In genomic region chr11:131537196-131537595, GRCh38 we compare ENCODE assay signal across 13 cellular contexts.
DNase-seq lines count a peak whose midpoint lies in the region; ATAC-seq and TF ChIP-seq lines count a peak whose summit lies in the region.
"Had no signal": no experiment of that assay in that cellular context is flagged by ENCODE, and none has a peak within 500 bp of the region (broad histone marks: within the 10 kb centered on the region; RNA-seq: fewer than 3 reads in every experiment).

No MANE protein-coding gene starts in this region.

- intact Hi-C loops in Panc1 (cut with micrococcal nuclease; ENCODE audit: unreplicated experiment): no loop called here

- POLR2A ChIA-PET in Panc1 (lab: Charles Lee): no interaction called here

- peaks cover 45% of the 10 kb centered on the region for H3K4me1 Mint-ChIP-seq in nephron progenitor cell

- peaks cover 20% of the 10 kb centered on the region for H3K9me3 Mint-ChIP-seq in nephron progenitor cell

- H3K4me3 ChIP-seq in Panc1 (ENCODE audit: low read depth in 2 of 2, low read length in 2 of 2): no peak overlapping the region
- H3K4me3 ChIP-seq: BLaER1 treated with 17β-estradiol and CSF1 and Interleukin-3, amounts not matched to agents 10 nM and 100 nM; GM23338; Peyer's patch had no signal

- H3K4me1 ChIP-seq in Panc1 (ENCODE audit: control insufficient read depth, insufficient read depth, low read length): no peaks in the 10 kb centered on the region
- H3K4me1 ChIP-seq: BLaER1 treated with 17β-estradiol and CSF1 and Interleukin-3, amounts not matched to agents 10 nM and 100 nM; Peyer's patch had no signal

- TF ChIP-seq CTCF in Panc1 (IDR thresholded peaks at IDR 0.05): peak; percentile 16; the same call in 1 of the 2 replicates
- no peak for TF ChIP-seq CTCF in nephron progenitor cell (IDR thresholded peaks at IDR 0.05)

- H3K36me3 ChIP-seq in Panc1 (ENCODE audit: control insufficient read depth, insufficient read depth, low read length): no peaks in the 10 kb centered on the region
- H3K36me3 ChIP-seq: BLaER1 treated with 17β-estradiol and CSF1 and Interleukin-3, amounts not matched to agents 10 nM and 100 nM; Peyer's patch had no signal

- CTCF ChIA-PET in Panc1 (lab: Charles Lee): interaction anchor here (0.6 kb wide), 2 partner anchors 452 to 863 kb away, joined by 4 read pairs; no protein-coding TSS in a partner anchor

- peaks cover 3% of the 10 kb centered on the region for H3K27me3 Mint-ChIP-seq in nephron progenitor cell (ENCODE audit: low read depth, poor library complexity)

- H3K27me3 ChIP-seq in Panc1 (ENCODE audit: control insufficient read depth, insufficient read depth, low read length): no peaks in the 10 kb centered on the region
- H3K27me3 ChIP-seq: BLaER1 treated with 17β-estradiol and CSF1 and Interleukin-3, amounts not matched to agents 10 nM and 100 nM; Peyer's patch had no signal

- BruUV-seq in Panc1 (replicated peaks; lab: Mats Ljungman, UMichigan): no TSS peak

- H3K27ac Mint-ChIP-seq in nephron progenitor cell: no peak overlapping the region
- H3K27ac Mint-ChIP-seq: GM23338 had no signal

- peak; percentile 58 for DNase-seq in NCI-H82 (lab: John Stamatoyannopoulos, UW)
- DNase-seq in NCI-H82 treated with DMSO at 0.1 percent for 48 hours (lab: John Stamatoyannopoulos, UW; ENCODE audit: unreplicated experiment): no peak
- no peak for DNase-seq in Panc1 (ENCODE audit: low read depth, low spot score)
- DNase-seq in stimulated activated naive CD8-positive, alpha-beta T cell treated with anti-CD3 and anti-CD28 coated beads, Interleukin-15, Interleukin-2, amounts not matched to agents 100 U/mL and 50 U/mL, for 24 hours: no peak
- no peak for DNase-seq in nephron progenitor cell
- DNase-seq in medulla oblongata (ENCODE audit: extremely low spot score): no peak
- DNase-seq: NCI-H524 treated with DMSO at 0.1 percent for 48 hours, Peyer's patch, SHP77 had no signal

- ATAC-seq in Panc1 (no peak), HG03159 (IDR thresholded peaks at IDR 0.05; ENCODE audit: unreplicated experiment) (no peak)
- no peak for ATAC-seq in stimulated activated naive CD8-positive, alpha-beta T cell treated with anti-CD3 and anti-CD28 coated beads, Interleukin-15, Interleukin-2, amounts not matched to agents 100 U/mL and 50 U/mL, for 24 hours

- H3K4me3 Mint-ChIP-seq in nephron progenitor cell: no peak overlapping the region
- H3K4me3 Mint-ChIP-seq: GM23338 had no signal

- peaks cover 5% of the 10 kb centered on the region for H3K36me3 Mint-ChIP-seq in nephron progenitor cell (ENCODE audit: low read depth)

- in situ Hi-C loops in Panc1 (cut with HindIII; ENCODE audit: low pct_unique_long_range_greater_than_20kb, low sequenced_read_pairs): no loop called here

- H3K9me3 ChIP-seq in Panc1 (ENCODE audit: control insufficient read depth, insufficient read depth, low read depth, low read length): no peaks in the 10 kb centered on the region
- H3K9me3 ChIP-seq: Peyer's patch had no signal

- H3K27ac ChIP-seq in Panc1 (ENCODE audit: low read length) (no peak overlapping the region), cingulate gyrus (ENCODE audit: low read depth, low read length) (peak overlapping the region; percentile 87)
- H3K27ac ChIP-seq: BLaER1 treated with 17β-estradiol and CSF1 and Interleukin-3, amounts not matched to agents 10 nM and 100 nM; Peyer's patch had no signal
